In genomic region chr2:74553892-74554820, GRCh38 we compare ENCODE assay signal across 8 cellular contexts. TPM values are rescaled to one million over a fixed set of nuclear protein-coding genes. Genes with fewer than 3 reads are reported as not detected.
A peak's percentile ranks its signal among the peaks of the same experiment; 100 is the strongest.
DNase-seq lines count a peak whose midpoint lies in the region; ATAC-seq and TF ChIP-seq lines count a peak whose summit lies in the region.

TSS of gene DOK1 (plus strand) at chr2:74554720. CDS start at chr2:74554755, 35 bp downstream.
TSS of gene LOXL3 (minus strand) at chr2:74553942. CDS start at chr2:74552634, 1,308 bp downstream.

- H3K4me1 ChIP-seq in liver (ENCODE audit: control insufficient read depth in 4 of 4, insufficient read depth in 4 of 4, low read length in 3 of 4) = peaks cover 1 to 9% (median 7%) of the 10 kb centered on the region in 4 donors

- peak; percentile 62 for DNase-seq in NCI-H345 (lab: John Stamatoyannopoulos, UW)
- DNase-seq in NCI-H345 treated with DMSO at 0.1 percent for 48 hours (lab: John Stamatoyannopoulos, UW; ENCODE audit: unreplicated experiment) = no peak
- peak; percentile 87 for DNase-seq in NCI-H226
- peak; percentile 77 for DNase-seq in activated CD4-positive, alpha-beta T cell treated with anti-CD3 and anti-CD28 coated beads, Interleukin-2, amount 50 U/mL, for 1 hour
- DNase-seq in dedifferentiated amniotic fluid mesenchymal stem cell (ENCODE audit: extremely low spot score) = peak; percentile 76
- peak; percentile 85 for DNase-seq in stimulated activated CD4-positive, alpha-beta T cell treated with anti-CD3 and anti-CD28 coated beads, Interleukin-4, amount 100 ng/mL, for 24 hours

- no peaks in the 10 kb centered on the region for H3K9me3 ChIP-seq in liver (ENCODE audit: control insufficient read depth in 4 of 4, low read length in 3 of 4)

- peak within 1 kb of the TSS; percentile 40 to 53 for H3K27ac ChIP-seq in liver (ENCODE audit: low read depth in 1 of 2, low read length in 2 of 2)

- no peak for TF ChIP-seq CTCF in liver (IDR thresholded peaks at IDR 0.05; ENCODE audit: low read depth, low read length, missing input control)

- no peak for TF ChIP-seq RAD21 in liver (IDR thresholded peaks at IDR 0.05)

- no peaks in the 10 kb centered on the region for H3K27me3 ChIP-seq in liver (ENCODE audit: control insufficient read depth in 4 of 4, insufficient read depth in 4 of 4, low read length in 3 of 4)

- H3K9ac ChIP-seq in liver (ENCODE audit: low read depth in 1 of 2, low read length in 2 of 2) = no peak within 1 kb of the TSS

- ATAC-seq in HG02885 (IDR thresholded peaks at IDR 0.05; ENCODE audit: poor library complexity, unreplicated experiment) = peak; percentile 58

- WGBS in liver = under 1% methylated on average over 73 of the region's 73 CpGs

- H3K4me3 ChIP-seq in liver (ENCODE audit: low read depth in 1 of 3, low read length in 3 of 3) = peak within 1 kb of the TSS; percentile 30 to 62 (median 53)

- no peaks in the 10 kb centered on the region for H3K36me3 ChIP-seq in liver (ENCODE audit: control insufficient read depth in 4 of 4, insufficient read depth in 3 of 4, low read depth in 1 of 4, low read length in 3 of 4)

TF ChIP-seq in liver, 16 proteins besides CTCF, POLR2A, EP300 and RAD21:
- no peak for TF ChIP-seq GABPA (IDR thresholded peaks at IDR 0.05 in 1 of 2, conservative IDR thresholded peaks at IDR 0.05 in 1 of 2)
- TF ChIP-seq TAF1 (conservative IDR thresholded peaks at IDR 0.05) = no peak
- no peak for TF ChIP-seq RXRA (IDR thresholded peaks at IDR 0.05)
- TF ChIP-seq FOXA1 (IDR thresholded peaks at IDR 0.05) = no peak
- TF ChIP-seq SP1 (IDR thresholded peaks at IDR 0.05) = no peak
- no peak for TF ChIP-seq FOXA2 (IDR thresholded peaks at IDR 0.05)
- no peak for TF ChIP-seq YY1 (IDR thresholded peaks at IDR 0.05)
- TF ChIP-seq HNF4A (conservative IDR thresholded peaks at IDR 0.05) = no peak
- no peak for TF ChIP-seq EGR1 (IDR thresholded peaks at IDR 0.05; ENCODE audit: low read depth in 2 of 2)
- TF ChIP-seq ZBTB33 (IDR thresholded peaks at IDR 0.05) = no peak
- no peak for TF ChIP-seq ATF3 (IDR thresholded peaks at IDR 0.05)
- no peak for TF ChIP-seq MAX (IDR thresholded peaks at IDR 0.05)
- TF ChIP-seq JUND (IDR thresholded peaks at IDR 0.05) = no peak
- TF ChIP-seq HNF4G (IDR thresholded peaks at IDR 0.05) = no peak

RNA-seq across cellular contexts. Expression of gene DOK1, which starts in this region (rescaled TPM):
- 1 to 10 TPM; 4.6 to 8.6 TPM for total RNA-seq in liver
- polyA plus RNA-seq in liver = 1 to 10 TPM; 2.0 to 3.6 TPM

RNA-seq across cellular contexts. Expression of gene LOXL3, which starts in this region (rescaled TPM):
- 1 to 10 TPM; 1.6 to 2.8 TPM for total RNA-seq in liver
- polyA plus RNA-seq in liver = under 1 TPM; 0.31 to 0.98 TPM
